8 cellular contexts compared by ENCODE assay signal in genomic region chr1:39409055-39409816, GRCh38.
DNase-seq lines count a peak whose midpoint lies in the region; ATAC-seq and TF ChIP-seq lines count a peak whose summit lies in the region.

No MANE protein-coding gene starts in this region.

- DNase-seq in DMS153 treated with DMSO at 0.1 percent for 48 hours (lab: John Stamatoyannopoulos, UW; ENCODE audit: unreplicated experiment) (peak; percentile 78), NCI-H2029 treated with DMSO at 0.1 percent for 48 hours (lab: John Stamatoyannopoulos, UW) (peak; percentile 94), amniotic epithelial cell (ENCODE audit: low read depth) (peak; percentile 31), left ventricle myocardium inferior (peak; percentile 57), posterior cingulate gyrus (peak in 9 of 10 donors; percentile 23 to 94 (median 46))

- intact Hi-C loops in left ventricle myocardium inferior (cut with micrococcal nuclease), result no loop called here
- intact Hi-C loops in posterior cingulate gyrus (cut with DNase I), result loop anchor here (10.0 kb wide), 1 partner anchor 304 kb away; no protein-coding TSS in a partner anchor

- H3K27me3 ChIP-seq in left ventricle myocardium inferior (ENCODE audit: low read depth), result no peaks in the 10 kb centered on the region

- H3K36me3 ChIP-seq in left ventricle myocardium inferior, result no peaks in the 10 kb centered on the region

- H3K4me3 ChIP-seq in left ventricle myocardium inferior, result peak overlapping the region; percentile 93

- ATAC-seq in GM21576 (IDR thresholded peaks at IDR 0.05; ENCODE audit: unreplicated experiment) (peak; percentile 17), GM21786 (IDR thresholded peaks at IDR 0.05; ENCODE audit: unreplicated experiment) (no peak), GM18907 (IDR thresholded peaks at IDR 0.05; ENCODE audit: unreplicated experiment) (no peak)

- H3K4me1 ChIP-seq in left ventricle myocardium inferior, result peaks cover 91% of the 10 kb centered on the region

- H3K9me3 ChIP-seq in left ventricle myocardium inferior (replicated peaks), result no peaks in the 10 kb centered on the region

- H3K27ac ChIP-seq in left ventricle myocardium inferior (replicated peaks), result peak overlapping the region; percentile 98

- no peak for TF ChIP-seq CTCF in left ventricle myocardium inferior (IDR thresholded peaks at IDR 0.05; ENCODE audit: borderline replicate concordance)

Comparison
In these comparisons a context has a peak if more than half of its experiments do, and no peak if none do; other contexts are left out.
1. DNase-seq: peak in every context shown above with its lines; median percentile 94 in NCI-H2029 treated with DMSO at 0.1 percent for 48 hours; 78 in DMS153 treated with DMSO at 0.1 percent for 48 hours; 57 in left ventricle myocardium inferior; 46 in posterior cingulate gyrus; 31 in amniotic epithelial cell.